Comparison of ENCODE assay signal across 1 cellular context in the genomic region with DNA sequence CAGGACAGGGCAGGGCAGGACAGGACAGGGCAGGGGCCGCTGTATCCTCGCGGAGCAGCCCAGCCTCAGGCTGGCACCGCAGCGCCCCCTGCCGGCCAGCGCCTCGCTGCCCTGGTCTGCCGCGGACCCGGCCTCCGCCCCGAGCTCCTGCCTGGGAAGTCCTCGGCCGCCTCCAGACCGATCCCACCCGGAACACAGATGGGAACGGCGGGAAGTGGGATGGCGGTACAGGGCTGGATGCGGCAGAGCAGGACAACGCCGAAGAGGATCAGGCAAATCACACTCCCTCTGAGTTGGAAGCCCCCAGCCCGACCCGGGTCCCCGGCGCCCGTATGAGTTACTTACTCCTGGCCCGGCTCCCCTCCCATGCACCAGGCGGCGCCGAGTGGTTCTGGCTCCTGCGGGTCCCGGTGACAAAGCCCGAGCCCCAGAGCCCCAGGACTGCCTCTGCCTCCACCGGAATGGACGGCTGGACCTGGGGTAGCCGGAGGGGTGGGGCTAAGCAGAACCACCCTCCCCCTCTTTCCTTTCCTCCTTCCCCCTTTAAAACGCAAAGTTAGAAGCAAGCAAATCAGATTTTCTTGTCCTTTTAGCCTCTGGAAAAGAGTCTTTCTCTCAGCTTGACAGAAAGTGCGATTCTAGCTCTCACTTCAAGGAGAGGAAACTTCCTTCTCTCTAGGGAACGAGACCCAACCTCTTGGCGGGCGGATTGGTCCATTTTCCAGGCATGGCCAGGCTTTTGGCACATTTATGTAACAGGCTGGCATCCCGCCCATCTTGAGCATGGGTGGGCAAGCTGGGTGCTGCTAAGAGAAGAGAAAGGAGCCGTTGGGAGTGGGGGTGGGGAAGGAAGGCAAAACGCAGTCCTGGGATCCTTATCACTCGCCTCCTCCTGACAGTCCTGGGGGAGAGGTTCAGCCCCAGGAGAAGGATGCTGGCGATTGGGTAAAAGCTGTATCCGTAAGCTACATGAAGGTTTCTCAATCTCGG.
A peak's percentile ranks its signal among the peaks of the same experiment; 100 is the strongest.
TF ChIP-seq lines count a peak whose summit lies in the region.

TP53I3 (minus strand) TSS at position 449 of the 990 bp plus-strand sequence. CDS start 508 bp downstream, outside the sequence.

TF ChIP-seq in GM12878, 131 proteins besides CTCF, POLR2A, EP300 and RAD21 (continued from another document and continues in another):
- TF ChIP-seq ZBTB40 (IDR thresholded peaks at IDR 0.05; ENCODE audit: borderline replicate concordance) (no peak), BRCA1 (IDR thresholded peaks at IDR 0.05; ENCODE audit: low read depth, low read length) (no peak), ESRRA (IDR thresholded peaks at IDR 0.05; ENCODE audit: low read length) (no peak), TBL1XR1 (IDR thresholded peaks at IDR 0.05; ENCODE audit: low read depth, low read length) (no peak), SMC3 (IDR thresholded peaks at IDR 0.05; ENCODE audit: borderline replicate concordance, low read length) (peak; percentile 55), ZZZ3 (IDR thresholded peaks at IDR 0.05; ENCODE audit: control insufficient read depth, insufficient read length, low read depth) (no peak), RELA (IDR thresholded peaks at IDR 0.05; ENCODE audit: borderline replicate concordance, partially characterized antibody) (no peak), CBX5 (IDR thresholded peaks at IDR 0.05; ENCODE audit: low read depth) (no peak), HCFC1 (IDR thresholded peaks at IDR 0.05; ENCODE audit: low read length) (no peak), RFX5 (IDR thresholded peaks at IDR 0.05; ENCODE audit: low read depth, low read length) (no peak), ZBTB4 (CRISPR knock-in tag; IDR thresholded peaks at IDR 0.05) (no peak), MEF2B (IDR thresholded peaks at IDR 0.05; ENCODE audit: partially characterized antibody, poor library complexity, severe bottlenecking) (peak; percentile 28), HDAC6 (IDR thresholded peaks at IDR 0.05; ENCODE audit: unreplicated experiment) (no peak), TCF3 (IDR thresholded peaks at IDR 0.05; ENCODE audit: borderline replicate concordance, insufficient read depth, low read depth, low read length) (0 out of 2 replicates have a peak, but pooled peaks have one; percentile 3), MYC (IDR thresholded peaks at IDR 0.05; ENCODE audit: insufficient read depth, insufficient read length, insufficient replicate concordance, low read length, severe bottlenecking) (no peak), ZNF207 (IDR thresholded peaks at IDR 0.05; ENCODE audit: borderline replicate concordance) (no peak), GABPA (IDR thresholded peaks at IDR 0.05; ENCODE audit: low read depth) (no peak), KLF5 (IDR thresholded peaks at IDR 0.05; ENCODE audit: partially characterized antibody) (no peak), ETV6 (conservative IDR thresholded peaks at IDR 0.05 in 1 of 2, IDR thresholded peaks at IDR 0.05 in 1 of 2; ENCODE audit: borderline replicate concordance in 1 of 2, low read depth in 1 of 2) (no peak), SMAD5 (IDR thresholded peaks at IDR 0.05; ENCODE audit: low read depth) (no peak), CBX3 (IDR thresholded peaks at IDR 0.05; ENCODE audit: borderline replicate concordance, low read depth) (no peak), E4F1 (IDR thresholded peaks at IDR 0.05; ENCODE audit: borderline replicate concordance, partially characterized antibody) (no peak), YBX1 (IDR thresholded peaks at IDR 0.05) (no peak), ATF7 (IDR thresholded peaks at IDR 0.05; ENCODE audit: low read depth) (no peak), MEF2A (IDR thresholded peaks at IDR 0.05; ENCODE audit: insufficient read depth, low read depth, low read length) (no peak), RUNX3 (IDR thresholded peaks at IDR 0.05; ENCODE audit: low read length) (no peak), MXI1 (IDR thresholded peaks at IDR 0.05; ENCODE audit: low read depth, low read length) (no peak), KAT2A (conservative IDR thresholded peaks at IDR 0.05; ENCODE audit: control insufficient read depth, low read depth, low read length) (no peak), RAD51 (IDR thresholded peaks at IDR 0.05) (no peak), RCOR1 (conservative IDR thresholded peaks at IDR 0.05; ENCODE audit: low read depth, low read length) (no peak), LARP7 (IDR thresholded peaks at IDR 0.05) (peak; percentile 97), SMARCA5 (IDR thresholded peaks at IDR 0.05) (peak; percentile 98), CBFB (IDR thresholded peaks at IDR 0.05; ENCODE audit: low read depth) (no peak), MTA3 (IDR thresholded peaks at IDR 0.05; ENCODE audit: borderline replicate concordance, low read length) (no peak)
- TF ChIP-seq, protein P1, sequence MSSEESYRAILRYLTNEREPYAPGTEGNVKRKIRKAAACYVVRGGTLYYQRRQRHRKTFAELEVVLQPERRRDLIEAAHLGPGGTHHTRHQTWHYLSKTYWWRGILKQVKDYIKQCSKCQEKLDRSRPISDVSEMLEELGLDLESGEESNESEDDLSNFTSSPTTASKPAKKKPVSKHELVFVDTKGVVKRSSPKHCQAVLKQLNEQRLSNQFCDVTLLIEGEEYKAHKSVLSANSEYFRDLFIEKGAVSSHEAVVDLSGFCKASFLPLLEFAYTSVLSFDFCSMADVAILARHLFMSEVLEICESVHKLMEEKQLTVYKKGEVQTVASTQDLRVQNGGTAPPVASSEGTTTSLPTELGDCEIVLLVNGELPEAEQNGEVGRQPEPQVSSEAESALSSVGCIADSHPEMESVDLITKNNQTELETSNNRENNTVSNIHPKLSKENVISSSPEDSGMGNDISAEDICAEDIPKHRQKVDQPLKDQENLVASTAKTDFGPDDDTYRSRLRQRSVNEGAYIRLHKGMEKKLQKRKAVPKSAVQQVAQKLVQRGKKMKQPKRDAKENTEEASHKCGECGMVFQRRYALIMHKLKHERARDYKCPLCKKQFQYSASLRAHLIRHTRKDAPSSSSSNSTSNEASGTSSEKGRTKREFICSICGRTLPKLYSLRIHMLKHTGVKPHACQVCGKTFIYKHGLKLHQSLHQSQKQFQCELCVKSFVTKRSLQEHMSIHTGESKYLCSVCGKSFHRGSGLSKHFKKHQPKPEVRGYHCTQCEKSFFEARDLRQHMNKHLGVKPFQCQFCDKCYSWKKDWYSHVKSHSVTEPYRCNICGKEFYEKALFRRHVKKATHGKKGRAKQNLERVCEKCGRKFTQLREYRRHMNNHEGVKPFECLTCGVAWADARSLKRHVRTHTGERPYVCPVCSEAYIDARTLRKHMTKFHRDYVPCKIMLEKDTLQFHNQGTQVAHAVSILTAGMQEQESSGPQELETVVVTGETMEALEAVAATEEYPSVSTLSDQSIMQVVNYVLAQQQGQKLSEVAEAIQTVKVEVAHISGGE (CRISPR knock-in tag; IDR thresholded peaks at IDR 0.05), result no peak
- TF ChIP-seq, protein P2, sequence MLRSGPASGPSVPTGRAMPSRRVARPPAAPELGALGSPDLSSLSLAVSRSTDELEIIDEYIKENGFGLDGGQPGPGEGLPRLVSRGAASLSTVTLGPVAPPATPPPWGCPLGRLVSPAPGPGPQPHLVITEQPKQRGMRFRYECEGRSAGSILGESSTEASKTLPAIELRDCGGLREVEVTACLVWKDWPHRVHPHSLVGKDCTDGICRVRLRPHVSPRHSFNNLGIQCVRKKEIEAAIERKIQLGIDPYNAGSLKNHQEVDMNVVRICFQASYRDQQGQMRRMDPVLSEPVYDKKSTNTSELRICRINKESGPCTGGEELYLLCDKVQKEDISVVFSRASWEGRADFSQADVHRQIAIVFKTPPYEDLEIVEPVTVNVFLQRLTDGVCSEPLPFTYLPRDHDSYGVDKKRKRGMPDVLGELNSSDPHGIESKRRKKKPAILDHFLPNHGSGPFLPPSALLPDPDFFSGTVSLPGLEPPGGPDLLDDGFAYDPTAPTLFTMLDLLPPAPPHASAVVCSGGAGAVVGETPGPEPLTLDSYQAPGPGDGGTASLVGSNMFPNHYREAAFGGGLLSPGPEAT (IDR thresholded peaks at IDR 0.05; ENCODE audit: low read depth), result peak; percentile 15; the same call in 1 of the 2 replicates
- TF ChIP-seq, protein P3, sequence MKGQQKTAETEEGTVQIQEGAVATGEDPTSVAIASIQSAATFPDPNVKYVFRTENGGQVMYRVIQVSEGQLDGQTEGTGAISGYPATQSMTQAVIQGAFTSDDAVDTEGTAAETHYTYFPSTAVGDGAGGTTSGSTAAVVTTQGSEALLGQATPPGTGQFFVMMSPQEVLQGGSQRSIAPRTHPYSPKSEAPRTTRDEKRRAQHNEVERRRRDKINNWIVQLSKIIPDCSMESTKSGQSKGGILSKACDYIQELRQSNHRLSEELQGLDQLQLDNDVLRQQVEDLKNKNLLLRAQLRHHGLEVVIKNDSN (IDR thresholded peaks at IDR 0.05; ENCODE audit: borderline replicate concordance, extremely low read length, insufficient read depth, low read depth, low read length), result no peak
- TF ChIP-seq, protein P4, sequence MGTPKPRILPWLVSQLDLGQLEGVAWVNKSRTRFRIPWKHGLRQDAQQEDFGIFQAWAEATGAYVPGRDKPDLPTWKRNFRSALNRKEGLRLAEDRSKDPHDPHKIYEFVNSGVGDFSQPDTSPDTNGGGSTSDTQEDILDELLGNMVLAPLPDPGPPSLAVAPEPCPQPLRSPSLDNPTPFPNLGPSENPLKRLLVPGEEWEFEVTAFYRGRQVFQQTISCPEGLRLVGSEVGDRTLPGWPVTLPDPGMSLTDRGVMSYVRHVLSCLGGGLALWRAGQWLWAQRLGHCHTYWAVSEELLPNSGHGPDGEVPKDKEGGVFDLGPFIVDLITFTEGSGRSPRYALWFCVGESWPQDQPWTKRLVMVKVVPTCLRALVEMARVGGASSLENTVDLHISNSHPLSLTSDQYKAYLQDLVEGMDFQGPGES (IDR thresholded peaks at IDR 0.05), result no peak
- TF ChIP-seq, protein P5, sequence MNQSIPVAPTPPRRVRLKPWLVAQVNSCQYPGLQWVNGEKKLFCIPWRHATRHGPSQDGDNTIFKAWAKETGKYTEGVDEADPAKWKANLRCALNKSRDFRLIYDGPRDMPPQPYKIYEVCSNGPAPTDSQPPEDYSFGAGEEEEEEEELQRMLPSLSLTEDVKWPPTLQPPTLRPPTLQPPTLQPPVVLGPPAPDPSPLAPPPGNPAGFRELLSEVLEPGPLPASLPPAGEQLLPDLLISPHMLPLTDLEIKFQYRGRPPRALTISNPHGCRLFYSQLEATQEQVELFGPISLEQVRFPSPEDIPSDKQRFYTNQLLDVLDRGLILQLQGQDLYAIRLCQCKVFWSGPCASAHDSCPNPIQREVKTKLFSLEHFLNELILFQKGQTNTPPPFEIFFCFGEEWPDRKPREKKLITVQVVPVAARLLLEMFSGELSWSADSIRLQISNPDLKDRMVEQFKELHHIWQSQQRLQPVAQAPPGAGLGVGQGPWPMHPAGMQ (IDR thresholded peaks at IDR 0.05; ENCODE audit: borderline replicate concordance), result no peak
